ENCODE assay signal across 8 cellular contexts in the genomic region with DNA sequence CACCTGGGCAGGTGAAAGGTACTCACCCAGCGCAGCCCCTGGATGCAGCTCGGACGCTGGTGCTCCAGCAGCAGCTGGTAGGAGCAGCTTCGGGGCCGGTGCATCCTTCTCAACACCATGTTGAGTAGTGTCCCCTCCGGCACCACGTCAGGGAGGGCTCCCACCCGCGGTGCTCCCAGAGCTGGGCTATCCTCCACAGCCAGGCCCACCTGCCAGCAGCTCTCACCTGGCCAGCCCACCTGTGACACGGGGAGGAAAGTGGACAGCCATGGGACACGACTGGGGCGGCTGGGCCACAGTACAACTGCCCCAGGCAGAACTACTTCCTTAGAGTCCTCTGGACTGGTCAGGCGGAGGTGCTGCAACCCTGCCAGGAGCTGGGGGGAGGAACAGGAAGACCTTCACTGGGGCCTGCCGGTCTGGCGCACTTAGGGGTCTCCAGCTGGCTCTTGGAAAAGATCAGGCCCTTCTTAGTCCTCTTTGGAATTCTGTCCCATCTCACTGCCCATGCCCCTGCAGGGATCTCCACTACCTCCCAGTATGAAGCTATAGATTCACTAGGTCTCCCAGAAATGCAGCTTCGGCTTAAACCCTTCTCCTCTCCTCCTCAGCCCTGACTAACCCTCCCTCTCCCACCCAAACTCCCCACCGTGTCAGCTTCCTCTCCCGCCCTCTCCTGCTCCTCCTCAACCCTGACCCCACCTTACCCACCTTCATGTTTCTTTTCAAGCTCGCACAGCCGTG. TPM values are rescaled to one million over a fixed set of nuclear protein-coding genes. Genes with fewer than 3 reads are reported as not detected.
DNase-seq lines count a peak whose midpoint lies in the region; ATAC-seq and TF ChIP-seq lines count a peak whose summit lies in the region.

No MANE protein-coding gene starts in this region.

- peaks cover 8% of the 10 kb centered on the region for H3K79me2 ChIP-seq in mesendoderm (ENCODE audit: control insufficient read depth, insufficient read depth, low read length)

- peak overlapping the region; percentile 82 for H3K27ac ChIP-seq in mesendoderm (ENCODE audit: low read depth, low read length)
- H3K27ac ChIP-seq in upper lobe of right lung = peak overlapping the region; percentile 78

- no peak overlapping the region for H2BK120ac ChIP-seq in mesendoderm (ENCODE audit: low read depth, low read length)

- no peak overlapping the region for H4K8ac ChIP-seq in mesendoderm (ENCODE audit: low read depth, low read length)

- H3K23ac ChIP-seq in mesendoderm (ENCODE audit: low read length) = peak overlapping the region; percentile 72

- H3K9ac ChIP-seq in mesendoderm (ENCODE audit: low read length) = peak overlapping the region; percentile 72

- DNase-seq in activated T-cell treated with anti-CD3 and anti-CD28 coated beads, Interleukin-2, amount 50 U/mL, for 4 hours = no peak
- no peak for DNase-seq in activated T-cell treated with anti-CD3 and anti-CD28 coated beads, Interleukin-2, amount 50 U/mL, for 48 hours
- DNase-seq in dermis blood vessel endothelial cell (peak; percentile 64), mesendoderm (peak; percentile 72), upper lobe of right lung (peak; percentile 82), NCI-H2196 treated with DMSO at 0.1 percent for 48 hours (lab: John Stamatoyannopoulos, UW; ENCODE audit: unreplicated experiment) (no peak), NCI-H2081 (lab: John Stamatoyannopoulos, UW) (no peak)

- no peaks in the 10 kb centered on the region for H3K36me3 Mint-ChIP-seq in activated T-cell treated with anti-CD3 and anti-CD28 coated beads, Interleukin-2, amount 50 U/mL, for 4 hours (ENCODE audit: insufficient read depth)

- no peak for ATAC-seq in activated T-cell treated with anti-CD3 and anti-CD28 coated beads, Interleukin-2, amount 50 U/mL, for 4 hours
- ATAC-seq in upper lobe of right lung = peak; percentile 24
- ATAC-seq in GM19351 (IDR thresholded peaks at IDR 0.05; ENCODE audit: unreplicated experiment) = no peak

- no peak overlapping the region for H4K5ac ChIP-seq in mesendoderm (ENCODE audit: low read length)

- H3K4me3 Mint-ChIP-seq in activated T-cell treated with anti-CD3 and anti-CD28 coated beads, Interleukin-2, amount 50 U/mL, for 4 hours = peak overlapping the region; percentile 58

- peak overlapping the region; percentile 90 for H3K56ac ChIP-seq in mesendoderm (ENCODE audit: low read length)

- H2BK5ac ChIP-seq in mesendoderm (ENCODE audit: low read length) = peak overlapping the region; percentile 62

- H2AK5ac ChIP-seq in mesendoderm (ENCODE audit: low read length) = peak overlapping the region; percentile 98

- no peaks in the 10 kb centered on the region for H3K36me3 ChIP-seq in mesendoderm (ENCODE audit: control insufficient read depth, insufficient read depth, low read length)
- H3K36me3 ChIP-seq in upper lobe of right lung = no peaks in the 10 kb centered on the region

- peak overlapping the region; percentile 5 for H3K4ac ChIP-seq in mesendoderm (ENCODE audit: low read depth, low read length)

- H3K9me3 Mint-ChIP-seq in activated T-cell treated with anti-CD3 and anti-CD28 coated beads, Interleukin-2, amount 50 U/mL, for 4 hours = no peaks in the 10 kb centered on the region

- peaks cover 10% of the 10 kb centered on the region for H3K79me1 ChIP-seq in mesendoderm (ENCODE audit: low read length)

- WGBS in mesendoderm (ENCODE audit: extremely low coverage, insufficient coverage, low lambda C conversion rate) = no CpG with 5 or more reads among the region's 20 CpGs

- H3K4me1 Mint-ChIP-seq in activated T-cell treated with anti-CD3 and anti-CD28 coated beads, Interleukin-2, amount 50 U/mL, for 4 hours (ENCODE audit: low read depth) = peaks cover 37% of the 10 kb centered on the region

- H3K27me3 Mint-ChIP-seq in activated T-cell treated with anti-CD3 and anti-CD28 coated beads, Interleukin-2, amount 50 U/mL, for 4 hours (ENCODE audit: low read depth) = no peaks in the 10 kb centered on the region

- intact Hi-C loops in upper lobe of right lung (cut with DNase I) = no loop called here

- TF ChIP-seq CTCF in upper lobe of right lung (IDR thresholded peaks at IDR 0.05) = no peak

- H3K4me3 ChIP-seq in mesendoderm (ENCODE audit: low read length) (peak overlapping the region; percentile 48), upper lobe of right lung (peak overlapping the region; percentile 67)

- H2BK15ac ChIP-seq in mesendoderm (replicated peaks; ENCODE audit: low read depth) = no peak overlapping the region

- H3K4me1 ChIP-seq in mesendoderm (ENCODE audit: control insufficient read depth, low read depth, low read length) (peaks cover 41% of the 10 kb centered on the region), upper lobe of right lung (peaks cover 55% of the 10 kb centered on the region)

- H3K27me3 ChIP-seq in mesendoderm (ENCODE audit: insufficient read depth, low read length, poor library complexity) (no peaks in the 10 kb centered on the region), upper lobe of right lung (no peaks in the 10 kb centered on the region)

- H3K9me3 ChIP-seq in upper lobe of right lung = no peaks in the 10 kb centered on the region

- peak overlapping the region; percentile 81 for H3K4me2 ChIP-seq in mesendoderm (ENCODE audit: low read length)

- peak overlapping the region; percentile 62 for H3K18ac ChIP-seq in mesendoderm (ENCODE audit: low read length)

RNA-seq across cellular contexts. Expression of gene RAPGEF3, which starts 0.7 kb away (rescaled TPM):
- 1 to 10 TPM in 1 of 3 donors, under 1 TPM in 2; 0.55 to 1.3 (median 0.66) TPM for total RNA-seq in activated T-cell treated with anti-CD3 and anti-CD28 coated beads, Interleukin-2, amount 50 U/mL, for 4 hours
- total RNA-seq in dermis blood vessel endothelial cell = 52.0 and 106 TPM in 2 replicates
- 7.8 TPM for polyA plus RNA-seq in mesendoderm (2013, experiment 1 of 2)
- polyA plus RNA-seq in mesendoderm (2013, experiment 2 of 2) = 7.4 TPM
- 69.6 TPM for total RNA-seq in upper lobe of right lung

RNA-seq across cellular contexts. Expression of gene SLC48A1, which starts 15.0 kb away (rescaled TPM):
- total RNA-seq in activated T-cell treated with anti-CD3 and anti-CD28 coated beads, Interleukin-2, amount 50 U/mL, for 4 hours = 1 to 10 TPM; 4.0 to 5.2 (median 5.0) TPM
- total RNA-seq in dermis blood vessel endothelial cell (19.2 and 22.1 TPM in 2 replicates), upper lobe of right lung (40.9 TPM)
- polyA plus RNA-seq in mesendoderm (2013, experiment 1 of 2) = 9.6 TPM
- polyA plus RNA-seq in mesendoderm (2013, experiment 2 of 2) = 9.2 TPM

RNA-seq across cellular contexts. Expression of gene ENDOU, which starts 32.7 kb away (rescaled TPM):
- total RNA-seq in activated T-cell treated with anti-CD3 and anti-CD28 coated beads, Interleukin-2, amount 50 U/mL, for 4 hours = under 1 TPM in 1 of 3 donors, not detected in 2; 0.14 TPM
- total RNA-seq in dermis blood vessel endothelial cell (0.05 TPM in 1 of 2 replicates, not detected in the other), upper lobe of right lung (0.32 TPM)
- 0.04 TPM for polyA plus RNA-seq in mesendoderm (2013, experiment 1 of 2)
- 0.03 TPM for polyA plus RNA-seq in mesendoderm (2013, experiment 2 of 2)

RNA-seq across cellular contexts. Expression of gene RPAP3, which starts 52.2 kb away (rescaled TPM):
- 10 to 100 TPM; 60.0 to 73.9 (median 61.2) TPM for total RNA-seq in activated T-cell treated with anti-CD3 and anti-CD28 coated beads, Interleukin-2, amount 50 U/mL, for 4 hours
- total RNA-seq in dermis blood vessel endothelial cell = 11.6 and 21.4 TPM in 2 replicates
- polyA plus RNA-seq in mesendoderm (2013, experiment 1 of 2) = 56.4 TPM
- 57.0 TPM for polyA plus RNA-seq in mesendoderm (2013, experiment 2 of 2)
- 19.9 TPM for total RNA-seq in upper lobe of right lung

Comparison
In these comparisons a context has a peak if more than half of its experiments do, and no peak if none do; other contexts are left out.
1. DNase-seq: peak in dermis blood vessel endothelial cell (single experiment), mesendoderm (single experiment) and upper lobe of right lung (single experiment); none in activated T-cell treated with anti-CD3 and anti-CD28 coated beads, Interleukin-2, amount 50 U/mL, for 4 hours (single experiment), activated T-cell treated with anti-CD3 and anti-CD28 coated beads, Interleukin-2, amount 50 U/mL, for 48 hours (0 of 2), NCI-H2196 treated with DMSO at 0.1 percent for 48 hours (single experiment) and NCI-H2081 (0 of 2).
2. RNA of gene RAPGEF3, which starts 0.7 kb away (total RNA-seq): 52.0 to 106 TPM in dermis blood vessel endothelial cell and 69.6 TPM in upper lobe of right lung (single experiment); 0.55 to 1.3 TPM in activated T-cell treated with anti-CD3 and anti-CD28 coated beads, Interleukin-2, amount 50 U/mL, for 4 hours; every median in the first group is over 10 times any median in the second.